Comparison of ENCODE assay signal across 21 cellular contexts in genomic region chr2:210180494-210180893, GRCh38. TPM values are rescaled to one million over a fixed set of nuclear protein-coding genes. Genes with fewer than 3 reads are reported as not detected.
DNase-seq lines count a peak whose midpoint lies in the region; ATAC-seq and TF ChIP-seq lines count a peak whose summit lies in the region.
"Had no signal": no experiment of that assay in that cellular context is flagged by ENCODE, and none has a peak within 500 bp of the region (broad histone marks: within the 10 kb centered on the region; RNA-seq: fewer than 3 reads in every experiment).

No MANE protein-coding gene starts in this region.

- no peak for DNase-seq in WTC11 (ENCODE audit: low spot score)
- DNase-seq in mesendoderm: no peak
- no peak for DNase-seq in KG1 (lab: John Stamatoyannopoulos, UW)
- no peak for DNase-seq in stimulated activated CD4-positive, alpha-beta T cell treated with anti-CD3 and anti-CD28 coated beads, Interleukin-4, amount 100 ng/mL, for 4 hours
- DNase-seq in NCI-H2107 treated with DMSO at 0.1 percent for 48 hours (lab: John Stamatoyannopoulos, UW; ENCODE audit: unreplicated experiment): no peak
- DNase-seq: ACHN; BE2C; C1 segment of cervical spinal cord; Caco-2; CD4-positive, CD25-positive, alpha-beta regulatory T cell; GDM1; GM23248; H7; HFFc6 had no signal

- H4K5ac ChIP-seq in mesendoderm (ENCODE audit: low read length): no peak overlapping the region

- ATAC-seq in WTC11 (no peak), HG03025 (IDR thresholded peaks at IDR 0.05; ENCODE audit: low FRiP score, unreplicated experiment) (no peak)
- ATAC-seq: HCT116 had no signal

- no peak overlapping the region for H3K56ac ChIP-seq in mesendoderm (ENCODE audit: low read length)

- POLR2A ChIA-PET in WTC11 (lab: Charles Lee): interaction anchor here (1.3 kb wide), 1 partner anchor 9 kb away, joined by 4 read pairs; the partner anchor contains the start of gene KANSL1L

- no peaks in the 10 kb centered on the region for H3K9me3 ChIP-seq in thymus (ENCODE audit: control insufficient read depth)
- H3K9me3 ChIP-seq: Caco-2 had no signal

- H3K9me3 Mint-ChIP-seq in WTC11: peaks cover 40% of the 10 kb centered on the region

- no peaks in the 10 kb centered on the region for H3K79me1 ChIP-seq in mesendoderm (ENCODE audit: low read length)

- no peaks in the 10 kb centered on the region for H4K20me1 ChIP-seq in KMS-11 (ENCODE audit: insufficient read depth)

- no peaks in the 10 kb centered on the region; the same call in 1 of the 2 replicates for H3K27me3 Mint-ChIP-seq in WTC11 (ENCODE audit: low read depth)

- H3K18ac ChIP-seq in mesendoderm (ENCODE audit: low read length): no peak overlapping the region

- peak overlapping the region; percentile 39; the same call in 1 of the 2 replicates for H3K4me2 ChIP-seq in KMS-11
- no peak overlapping the region for H3K4me2 ChIP-seq in mesendoderm (ENCODE audit: low read length)

- no peaks in the 10 kb centered on the region for H3K79me2 ChIP-seq in KMS-11 (ENCODE audit: insufficient read depth, low read depth)
- H3K79me2 ChIP-seq in mesendoderm (ENCODE audit: control insufficient read depth, insufficient read depth, low read length): no peaks in the 10 kb centered on the region

- H4K8ac ChIP-seq in mesendoderm (ENCODE audit: low read depth, low read length): no peak overlapping the region

- H3K9ac ChIP-seq in KMS-11: no peak overlapping the region
- no peak overlapping the region for H3K9ac ChIP-seq in mesendoderm (ENCODE audit: low read length)
- H3K9ac ChIP-seq: GM23248 had no signal

- peaks cover 39% of the 10 kb centered on the region for H3K36me3 Mint-ChIP-seq in WTC11

- H3K27ac ChIP-seq in KMS-11: peak overlapping the region; percentile 72
- peak overlapping the region; percentile 39 for H3K27ac ChIP-seq in mesendoderm (ENCODE audit: low read depth, low read length)
- H3K27ac ChIP-seq in thymus (ENCODE audit: low read depth): peak overlapping the region; percentile 73
- H3K27ac ChIP-seq: GM23248 had no signal

- CTCF ChIA-PET in WTC11 (lab: Charles Lee): no interaction called here

- H3K4me1 ChIP-seq in KMS-11 (ENCODE audit: low read depth, poor library complexity, severe bottlenecking) (peaks cover 79% of the 10 kb centered on the region), mesendoderm (ENCODE audit: control insufficient read depth, low read depth, low read length) (peaks cover 5% of the 10 kb centered on the region), thymus (ENCODE audit: control insufficient read depth, insufficient read depth, low read length) (peaks cover 26% of the 10 kb centered on the region)
- H3K4me1 ChIP-seq: BE2C had no signal

- H2BK15ac ChIP-seq in mesendoderm (replicated peaks; ENCODE audit: low read depth): peak overlapping the region; percentile 88

- H3K4me3 Mint-ChIP-seq in WTC11: no peak overlapping the region
- H3K4me3 Mint-ChIP-seq: CD4-positive, CD25-positive, alpha-beta regulatory T cell; HFFc6; IgD-negative memory B cell had no signal

- TF ChIP-seq CTCF in KMS-11 (conservative IDR thresholded peaks at IDR 0.05; ENCODE audit: low read depth, low read length) (no peak), WTC11 (IDR thresholded peaks at IDR 0.05) (no peak)

- no peak overlapping the region for H2AK5ac ChIP-seq in mesendoderm (ENCODE audit: low read length)

- peak overlapping the region; percentile 41; the same call in 1 of the 2 replicates for H3K27ac Mint-ChIP-seq in WTC11
- H3K27ac Mint-ChIP-seq: CD4-positive, CD25-positive, alpha-beta regulatory T cell; HFFc6; IgD-negative memory B cell had no signal

- no peak overlapping the region for H2AFZ ChIP-seq in KMS-11 (ENCODE audit: low read depth)
- H2AFZ ChIP-seq: GM23248 had no signal

- H3K27me3 ChIP-seq in KMS-11 (ENCODE audit: insufficient read depth, low read depth): no peaks in the 10 kb centered on the region
- H3K27me3 ChIP-seq in mesendoderm (ENCODE audit: insufficient read depth, low read length, poor library complexity): no peaks in the 10 kb centered on the region
- no peaks in the 10 kb centered on the region for H3K27me3 ChIP-seq in thymus (ENCODE audit: control insufficient read depth, insufficient read depth)
- H3K27me3 ChIP-seq: BE2C had no signal

- H3K36me3 ChIP-seq in KMS-11 (ENCODE audit: insufficient read depth) (no peaks in the 10 kb centered on the region), mesendoderm (ENCODE audit: control insufficient read depth, insufficient read depth, low read length) (no peaks in the 10 kb centered on the region), thymus (ENCODE audit: control insufficient read depth, insufficient read depth) (no peaks in the 10 kb centered on the region)
- H3K36me3 ChIP-seq: BE2C had no signal

- no peak overlapping the region for H3K4ac ChIP-seq in mesendoderm (ENCODE audit: low read depth, low read length)

- H3K4me3 ChIP-seq in KMS-11 (IDR thresholded peaks at IDR 0.05; ENCODE audit: insufficient read depth, low read depth, low read length) (no peak overlapping the region), mesendoderm (ENCODE audit: low read length) (no peak overlapping the region), thymus (ENCODE audit: low read length) (no peak overlapping the region)
- H3K4me3 ChIP-seq: GM23248 had no signal

- H2BK120ac ChIP-seq in mesendoderm (ENCODE audit: low read depth, low read length): peak overlapping the region; percentile 61

- no CpG with 5 or more reads among the region's 1 CpG for WGBS in mesendoderm (ENCODE audit: extremely low coverage, insufficient coverage, low lambda C conversion rate)
- WGBS in thymus: 82% methylated on average over 1 of the region's 1 CpG

- peaks cover 45% of the 10 kb centered on the region for H3K4me1 Mint-ChIP-seq in WTC11

- H2BK5ac ChIP-seq in mesendoderm (ENCODE audit: low read length): no peak overlapping the region

- no peak overlapping the region for H3K23ac ChIP-seq in mesendoderm (ENCODE audit: low read length)

TF ChIP-seq in WTC11, 78 proteins besides CTCF, POLR2A, EP300 and RAD21:
- TF ChIP-seq MLX (CRISPR knock-in tag; IDR thresholded peaks at IDR 0.05) (no peak), ZNF281 (CRISPR knock-in tag; IDR thresholded peaks at IDR 0.05) (no peak), E2F1 (CRISPR knock-in tag; IDR thresholded peaks at IDR 0.05) (no peak), GRHL2 (CRISPR knock-in tag; IDR thresholded peaks at IDR 0.05; ENCODE audit: insufficient replicate concordance, severe bottlenecking) (no peak), ZNF219 (CRISPR knock-in tag; IDR thresholded peaks at IDR 0.05; ENCODE audit: borderline replicate concordance) (no peak), TEAD1 (CRISPR knock-in tag; IDR thresholded peaks at IDR 0.05) (no peak), ZNF671 (CRISPR knock-in tag; IDR thresholded peaks at IDR 0.05) (no peak), HMGA2 (CRISPR knock-in tag; IDR thresholded peaks at IDR 0.05) (no peak), CBFB (CRISPR knock-in tag; IDR thresholded peaks at IDR 0.05; ENCODE audit: low read depth) (no peak), EMX1 (CRISPR knock-in tag; IDR thresholded peaks at IDR 0.05) (no peak), CREB1 (CRISPR knock-in tag; IDR thresholded peaks at IDR 0.05) (no peak), TEAD4 (CRISPR knock-in tag; IDR thresholded peaks at IDR 0.05) (no peak), ZNF121 (CRISPR knock-in tag; IDR thresholded peaks at IDR 0.05) (no peak), ZBTB21 (CRISPR knock-in tag; IDR thresholded peaks at IDR 0.05; ENCODE audit: borderline replicate concordance) (no peak)
- TF ChIP-seq, protein P1, sequence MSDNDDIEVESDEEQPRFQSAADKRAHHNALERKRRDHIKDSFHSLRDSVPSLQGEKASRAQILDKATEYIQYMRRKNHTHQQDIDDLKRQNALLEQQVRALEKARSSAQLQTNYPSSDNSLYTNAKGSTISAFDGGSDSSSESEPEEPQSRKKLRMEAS (CRISPR knock-in tag; IDR thresholded peaks at IDR 0.05): no peak

RNA-seq across cellular contexts. Expression of gene KANSL1L, which starts 9.3 kb away (rescaled TPM):
- 11.1 to 12.2 TPM (median 11.4 TPM) in 3 replicates for total RNA-seq in WTC11 (2021)
- polyA plus RNA-seq in mesendoderm (2013, experiment 1 of 2): 3.8 TPM
- polyA plus RNA-seq in mesendoderm (2013, experiment 2 of 2): 3.9 TPM
- 13.8 TPM for polyA plus RNA-seq in thymus

RNA-seq across cellular contexts. Expression of gene ACADL, which starts 44.8 kb away (rescaled TPM):
- total RNA-seq in WTC11 (2021): 0.39 to 0.60 TPM (median 0.42 TPM) in 3 replicates
- 0.80 TPM for polyA plus RNA-seq in mesendoderm (2013, experiment 1 of 2)
- 1.0 TPM for polyA plus RNA-seq in mesendoderm (2013, experiment 2 of 2)
- 17.8 TPM for polyA plus RNA-seq in thymus
- total RNA-seq: Caco-2; CD4-positive, CD25-positive, alpha-beta regulatory T cell; Daoy; GM23248; H7; HepG2; HFFc6 had no signal
- polyA plus RNA-seq: CD4-positive, CD25-positive, alpha-beta regulatory T cell; GM23248; HepG2; IgD-negative memory B cell had no signal
